33 cellular contexts compared by ENCODE assay signal in the genomic region with DNA sequence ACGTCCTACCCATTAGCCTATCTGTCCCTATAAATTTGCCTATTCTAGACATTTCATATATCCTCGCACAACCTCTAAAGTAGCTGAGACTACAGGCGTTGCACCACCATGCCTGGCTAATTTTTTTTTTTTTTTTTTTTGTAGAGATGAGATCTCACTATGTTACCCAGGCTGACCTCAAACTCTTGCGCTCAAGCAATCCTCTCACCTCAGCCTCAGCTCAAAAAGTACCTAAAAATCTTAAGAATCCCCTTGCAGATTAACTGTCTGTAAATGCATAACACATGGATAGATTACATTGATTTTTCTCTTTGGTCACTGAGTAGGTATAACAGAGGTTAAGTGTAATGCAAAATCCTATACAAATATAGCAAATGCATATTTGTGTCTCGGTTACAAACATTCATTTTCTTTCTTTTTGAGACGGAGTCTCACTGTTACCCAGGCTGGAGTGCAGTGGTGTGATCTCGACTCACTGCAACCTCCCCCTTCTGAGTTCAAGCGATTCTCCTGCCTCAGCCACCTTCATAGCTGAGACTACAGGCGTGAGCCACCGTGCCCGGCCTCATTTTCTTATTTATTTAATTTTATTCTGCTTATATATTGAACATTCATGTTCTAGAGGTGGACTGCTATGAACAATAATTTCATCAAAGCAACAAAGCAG. TPM values are rescaled to one million over a fixed set of nuclear protein-coding genes. Genes with fewer than 3 reads are reported as not detected.
"Had no signal": no experiment of that assay in that cellular context is flagged by ENCODE, and none has a peak within 500 bp of the region (broad histone marks: within the 10 kb centered on the region; RNA-seq: fewer than 3 reads in every experiment).

No MANE protein-coding gene starts in this region.

- H3K27ac Mint-ChIP-seq: activated CD8-positive, alpha-beta T cell treated with anti-CD3 and anti-CD28 coated beads, Interleukin-2, amount 10 ng/mL, durations not matched to agents 7 days and 5 days; activated naive CD4-positive, alpha-beta T cell treated with anti-CD3 and anti-CD28 coated beads for 36 hours; activated naive CD4-positive, alpha-beta T cell treated with anti-CD3 and anti-CD28 coated beads, Interleukin-2, amount 50 U/mL, for 72 hours; activated T-cell treated with anti-CD3 and anti-CD28 coated beads, Interleukin-2, amount 50 U/mL, for 24 hours; activated T-helper 2 cell treated with anti-CD3 and anti-CD28 coated beads, Interferon-gamma antibody, Interleukin-2, Interleukin-4, amounts not matched to agents 10 μg/mL and 5 μg/mL and 100 μg/mL, durations not matched to agents 14 hours and 24 hours and 36 hours had no signal

- H3K27me3 Mint-ChIP-seq: activated T-cell treated with anti-CD3 and anti-CD28 coated beads, Interleukin-2, amount 50 U/mL, for 24 hours had no signal

- H3K36me3 Mint-ChIP-seq: activated naive CD4-positive, alpha-beta T cell treated with anti-CD3 and anti-CD28 coated beads, Interleukin-2, amount 50 U/mL, for 72 hours had no signal

- H3K4me3 Mint-ChIP-seq: activated CD8-positive, alpha-beta T cell treated with anti-CD3 and anti-CD28 coated beads, Interleukin-2, amount 10 ng/mL, durations not matched to agents 7 days and 5 days; activated naive CD4-positive, alpha-beta T cell treated with anti-CD3 and anti-CD28 coated beads for 36 hours; activated T-cell treated with anti-CD3 and anti-CD28 coated beads, Interleukin-2, amount 50 U/mL, for 24 hours had no signal

- H3K4me1 ChIP-seq: adrenal gland, body of pancreas, breast epithelium, SJCRH30 had no signal

- H3K36me3 ChIP-seq: adrenal gland, breast epithelium, SJCRH30, WERI-Rb-1 had no signal

- H3K9me3 ChIP-seq: adrenal gland, body of pancreas, breast epithelium, SJCRH30 had no signal

- H3K4me3 ChIP-seq: adrenal gland, body of pancreas, breast epithelium, SJCRH30, SK-N-MC had no signal

- H3K27me3 ChIP-seq: adrenal gland, body of pancreas, breast epithelium, SJCRH30 had no signal

- DNase-seq: activated CD4-positive, alpha-beta T cell treated with anti-CD3 and anti-CD28 coated beads for 1 hour; activated CD4-positive, alpha-beta T cell treated with anti-CD3 and anti-CD28 coated beads for 48 hours; activated CD4-positive, alpha-beta T cell treated with anti-CD3 and anti-CD28 coated beads, Interleukin-2, amount 50 U/mL, for 48 hours; activated CD4-positive, CD25-positive, alpha-beta regulatory T cell; activated CD8-positive, alpha-beta T cell treated with anti-CD3 and anti-CD28 coated beads, Interleukin-2, amount 10 ng/mL, durations not matched to agents 7 days and 5 days; activated gamma-delta T cell; activated naive CD4-positive, alpha-beta T cell treated with anti-CD3 and anti-CD28 coated beads for 36 hours; activated T-cell treated with anti-CD3 and anti-CD28 coated beads, Interleukin-2, amount 50 U/mL, for 24 hours; adrenal gland; body of pancreas; Kasumi-1; KBM-7; MM.1S; MV-4-11; NCI-H1092; NCI-H1436 treated with DMSO at 0.1 percent for 48 hours; NCI-H1694 treated with DMSO at 0.1 percent for 48 hours; NCI-H2029; NCI-H345; NCI-H524 treated with DMSO at 0.1 percent for 48 hours; SHP77; SJCRH30; T1000; WERI-Rb-1 had no signal

- FAIRE-seq: astrocyte had no signal

- H3K9me3 Mint-ChIP-seq: activated naive CD4-positive, alpha-beta T cell treated with anti-CD3 and anti-CD28 coated beads for 36 hours; activated naive CD4-positive, alpha-beta T cell treated with anti-CD3 and anti-CD28 coated beads, Interleukin-2, amount 50 U/mL, for 72 hours; activated T-cell treated with anti-CD3 and anti-CD28 coated beads, Interleukin-2, amount 50 U/mL, for 24 hours; activated T-helper 2 cell treated with anti-CD3 and anti-CD28 coated beads, Interferon-gamma antibody, Interleukin-2, Interleukin-4, amounts not matched to agents 10 μg/mL and 5 μg/mL and 100 μg/mL, durations not matched to agents 14 hours and 24 hours and 36 hours had no signal

- H3K27ac ChIP-seq: adrenal gland, body of pancreas, breast epithelium, SJCRH30, SK-N-MC, WERI-Rb-1 had no signal

- ATAC-seq: activated CD8-positive, alpha-beta T cell treated with anti-CD3 and anti-CD28 coated beads, Interleukin-2, amount 10 ng/mL, durations not matched to agents 7 days and 5 days; activated naive CD4-positive, alpha-beta T cell treated with anti-CD3 and anti-CD28 coated beads, Interleukin-2, amount 50 U/mL, for 72 hours; body of pancreas; Panc1 had no signal

RNA-seq across cellular contexts. Expression of a gene that starts 2.3 kb away (rescaled TPM):
- total RNA-seq: activated naive CD4-positive, alpha-beta T cell treated with anti-CD3 and anti-CD28 coated beads for 36 hours; astrocyte; body of pancreas; cardiac septum; RPMI7951; T-helper 1 cell treated with Interleukin-12 subunit alpha and Interleukin-12 subunit beta and Interleukin-4 antibody, amounts not matched to agents 30 ng/mL and 1 ng/mL, for 36 hours had no signal
